In the genomic region with DNA sequence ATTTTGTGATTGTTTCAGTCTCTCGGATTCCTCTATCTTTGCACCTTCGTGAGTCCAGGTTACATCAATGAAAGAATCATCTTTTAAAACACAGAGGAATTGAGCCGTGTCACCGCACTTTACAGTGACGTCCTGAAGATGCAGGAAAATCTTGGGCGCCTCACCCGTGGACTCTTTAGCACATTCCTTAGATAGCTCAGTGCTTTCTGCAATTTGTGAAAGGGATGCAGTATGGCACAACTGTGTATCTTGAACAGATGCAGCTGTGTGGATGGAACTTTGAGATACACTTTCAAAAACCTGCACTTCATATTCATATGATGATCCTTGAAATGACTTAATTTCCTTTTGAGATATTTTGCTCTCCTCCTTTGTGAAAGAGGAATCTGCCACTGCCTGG, we compare ENCODE assay signal across 1 cellular context.
TF ChIP-seq lines count a peak whose summit lies in the region.

No MANE protein-coding gene starts in this region.

TF ChIP-seq in SK-N-SH, 30 proteins besides CTCF, POLR2A, EP300 and RAD21 (continued from another document):
- TF ChIP-seq, protein P1, sequence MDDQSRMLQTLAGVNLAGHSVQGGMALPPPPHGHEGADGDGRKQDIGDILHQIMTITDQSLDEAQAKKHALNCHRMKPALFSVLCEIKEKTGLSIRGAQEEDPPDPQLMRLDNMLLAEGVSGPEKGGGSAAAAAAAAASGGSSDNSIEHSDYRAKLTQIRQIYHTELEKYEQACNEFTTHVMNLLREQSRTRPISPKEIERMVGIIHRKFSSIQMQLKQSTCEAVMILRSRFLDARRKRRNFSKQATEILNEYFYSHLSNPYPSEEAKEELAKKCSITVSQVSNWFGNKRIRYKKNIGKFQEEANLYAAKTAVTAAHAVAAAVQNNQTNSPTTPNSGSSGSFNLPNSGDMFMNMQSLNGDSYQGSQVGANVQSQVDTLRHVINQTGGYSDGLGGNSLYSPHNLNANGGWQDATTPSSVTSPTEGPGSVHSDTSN (IDR thresholded peaks at IDR 0.05) = no peak
- TF ChIP-seq NRF1 (IDR thresholded peaks at IDR 0.05; ENCODE audit: low read depth, low read length) = no peak
- TF ChIP-seq, protein P2, sequence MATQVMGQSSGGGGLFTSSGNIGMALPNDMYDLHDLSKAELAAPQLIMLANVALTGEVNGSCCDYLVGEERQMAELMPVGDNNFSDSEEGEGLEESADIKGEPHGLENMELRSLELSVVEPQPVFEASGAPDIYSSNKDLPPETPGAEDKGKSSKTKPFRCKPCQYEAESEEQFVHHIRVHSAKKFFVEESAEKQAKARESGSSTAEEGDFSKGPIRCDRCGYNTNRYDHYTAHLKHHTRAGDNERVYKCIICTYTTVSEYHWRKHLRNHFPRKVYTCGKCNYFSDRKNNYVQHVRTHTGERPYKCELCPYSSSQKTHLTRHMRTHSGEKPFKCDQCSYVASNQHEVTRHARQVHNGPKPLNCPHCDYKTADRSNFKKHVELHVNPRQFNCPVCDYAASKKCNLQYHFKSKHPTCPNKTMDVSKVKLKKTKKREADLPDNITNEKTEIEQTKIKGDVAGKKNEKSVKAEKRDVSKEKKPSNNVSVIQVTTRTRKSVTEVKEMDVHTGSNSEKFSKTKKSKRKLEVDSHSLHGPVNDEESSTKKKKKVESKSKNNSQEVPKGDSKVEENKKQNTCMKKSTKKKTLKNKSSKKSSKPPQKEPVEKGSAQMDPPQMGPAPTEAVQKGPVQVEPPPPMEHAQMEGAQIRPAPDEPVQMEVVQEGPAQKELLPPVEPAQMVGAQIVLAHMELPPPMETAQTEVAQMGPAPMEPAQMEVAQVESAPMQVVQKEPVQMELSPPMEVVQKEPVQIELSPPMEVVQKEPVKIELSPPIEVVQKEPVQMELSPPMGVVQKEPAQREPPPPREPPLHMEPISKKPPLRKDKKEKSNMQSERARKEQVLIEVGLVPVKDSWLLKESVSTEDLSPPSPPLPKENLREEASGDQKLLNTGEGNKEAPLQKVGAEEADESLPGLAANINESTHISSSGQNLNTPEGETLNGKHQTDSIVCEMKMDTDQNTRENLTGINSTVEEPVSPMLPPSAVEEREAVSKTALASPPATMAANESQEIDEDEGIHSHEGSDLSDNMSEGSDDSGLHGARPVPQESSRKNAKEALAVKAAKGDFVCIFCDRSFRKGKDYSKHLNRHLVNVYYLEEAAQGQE (IDR thresholded peaks at IDR 0.05; ENCODE audit: low read depth, low read length) = no peak
- no peak for TF ChIP-seq TAF1 (IDR thresholded peaks at IDR 0.05; ENCODE audit: borderline replicate concordance, low read depth, low read length)
- no peak for TF ChIP-seq CHD2 (IDR thresholded peaks at IDR 0.05; ENCODE audit: low read length, partially characterized antibody)
- TF ChIP-seq TEAD4 (IDR thresholded peaks at IDR 0.05; ENCODE audit: borderline replicate concordance, insufficient read depth) = no peak; the same call in 1 of the 2 replicates
- no peak for TF ChIP-seq MEF2A (IDR thresholded peaks at IDR 0.05; ENCODE audit: borderline replicate concordance, low read depth)
- TF ChIP-seq FOXJ3 (CRISPR knock-in tag; IDR thresholded peaks at IDR 0.05) = no peak
- TF ChIP-seq, protein P3, sequence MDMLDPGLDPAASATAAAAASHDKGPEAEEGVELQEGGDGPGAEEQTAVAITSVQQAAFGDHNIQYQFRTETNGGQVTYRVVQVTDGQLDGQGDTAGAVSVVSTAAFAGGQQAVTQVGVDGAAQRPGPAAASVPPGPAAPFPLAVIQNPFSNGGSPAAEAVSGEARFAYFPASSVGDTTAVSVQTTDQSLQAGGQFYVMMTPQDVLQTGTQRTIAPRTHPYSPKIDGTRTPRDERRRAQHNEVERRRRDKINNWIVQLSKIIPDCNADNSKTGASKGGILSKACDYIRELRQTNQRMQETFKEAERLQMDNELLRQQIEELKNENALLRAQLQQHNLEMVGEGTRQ (IDR thresholded peaks at IDR 0.05; ENCODE audit: borderline replicate concordance, low read depth, low read length) = no peak
- no peak for TF ChIP-seq RXRA (IDR thresholded peaks at IDR 0.05; ENCODE audit: borderline replicate concordance, low read depth)
- TF ChIP-seq SMC3 (IDR thresholded peaks at IDR 0.05; ENCODE audit: low read depth, low read length) = no peak
- TF ChIP-seq, protein P4, sequence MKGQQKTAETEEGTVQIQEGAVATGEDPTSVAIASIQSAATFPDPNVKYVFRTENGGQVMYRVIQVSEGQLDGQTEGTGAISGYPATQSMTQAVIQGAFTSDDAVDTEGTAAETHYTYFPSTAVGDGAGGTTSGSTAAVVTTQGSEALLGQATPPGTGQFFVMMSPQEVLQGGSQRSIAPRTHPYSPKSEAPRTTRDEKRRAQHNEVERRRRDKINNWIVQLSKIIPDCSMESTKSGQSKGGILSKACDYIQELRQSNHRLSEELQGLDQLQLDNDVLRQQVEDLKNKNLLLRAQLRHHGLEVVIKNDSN (IDR thresholded peaks at IDR 0.05; ENCODE audit: borderline replicate concordance, low read depth) = no peak
- no peak for TF ChIP-seq ELF1 (IDR thresholded peaks at IDR 0.05)
- TF ChIP-seq, protein P5, sequence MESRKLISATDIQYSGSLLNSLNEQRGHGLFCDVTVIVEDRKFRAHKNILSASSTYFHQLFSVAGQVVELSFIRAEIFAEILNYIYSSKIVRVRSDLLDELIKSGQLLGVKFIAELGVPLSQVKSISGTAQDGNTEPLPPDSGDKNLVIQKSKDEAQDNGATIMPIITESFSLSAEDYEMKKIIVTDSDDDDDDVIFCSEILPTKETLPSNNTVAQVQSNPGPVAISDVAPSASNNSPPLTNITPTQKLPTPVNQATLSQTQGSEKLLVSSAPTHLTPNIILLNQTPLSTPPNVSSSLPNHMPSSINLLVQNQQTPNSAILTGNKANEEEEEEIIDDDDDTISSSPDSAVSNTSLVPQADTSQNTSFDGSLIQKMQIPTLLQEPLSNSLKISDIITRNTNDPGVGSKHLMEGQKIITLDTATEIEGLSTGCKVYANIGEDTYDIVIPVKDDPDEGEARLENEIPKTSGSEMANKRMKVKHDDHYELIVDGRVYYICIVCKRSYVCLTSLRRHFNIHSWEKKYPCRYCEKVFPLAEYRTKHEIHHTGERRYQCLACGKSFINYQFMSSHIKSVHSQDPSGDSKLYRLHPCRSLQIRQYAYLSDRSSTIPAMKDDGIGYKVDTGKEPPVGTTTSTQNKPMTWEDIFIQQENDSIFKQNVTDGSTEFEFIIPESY (IDR thresholded peaks at IDR 0.05; ENCODE audit: borderline replicate concordance, low read depth) = no peak
